In genomic region chr4:98945297-98945850, GRCh38 we compare ENCODE assay signal across 22 cellular contexts. TPM values are rescaled to one million over a fixed set of nuclear protein-coding genes. Genes with fewer than 3 reads are reported as not detected.
A peak's percentile ranks its signal among the peaks of the same experiment; 100 is the strongest.
DNase-seq lines count a peak whose midpoint lies in the region; ATAC-seq and TF ChIP-seq lines count a peak whose summit lies in the region.
"Had no signal": no experiment of that assay in that cellular context is flagged by ENCODE, and none has a peak within 500 bp of the region (broad histone marks: within the 10 kb centered on the region; RNA-seq: fewer than 3 reads in every experiment).

No MANE protein-coding gene starts in this region.

- DNase-seq in choroid plexus epithelial cell (ENCODE audit: low read depth) (peak; percentile 41), NCI-H2196 treated with DMSO at 0.1 percent for 48 hours (lab: John Stamatoyannopoulos, UW; ENCODE audit: unreplicated experiment) (no peak)
- no peak for DNase-seq in activated CD8-positive, alpha-beta T cell treated with anti-CD3 and anti-CD28 coated beads, Interleukin-2, amount 10 ng/mL, durations not matched to agents 7 days and 5 days
- no peak for DNase-seq in stimulated activated naive CD8-positive, alpha-beta T cell treated with anti-CD3 and anti-CD28 coated beads, Interleukin-15, amount 100 ng/mL, for 72 hours
- DNase-seq: activated B cell treated with CpG ODN at 0.5 μM for 24 hours, activated gamma-delta T cell treated with Interleukin-2 at 50 U/mL for 16 hours, erythroblast, GF-D8, heart left ventricle, mesendoderm, NCI-H2081, stomach, T-helper 1 cell had no signal

- H3K4me3 ChIP-seq in choroid plexus epithelial cell (ENCODE audit: low read depth, low read length), result no peak overlapping the region
- H3K4me3 ChIP-seq: heart left ventricle, stomach, vagina had no signal

- H3K27me3 Mint-ChIP-seq in activated CD8-positive, alpha-beta T cell treated with anti-CD3 and anti-CD28 coated beads, Interleukin-2, amount 10 ng/mL, durations not matched to agents 7 days and 5 days (ENCODE audit: low read depth), result no peaks in the 10 kb centered on the region
- no peaks in the 10 kb centered on the region for H3K27me3 Mint-ChIP-seq in stimulated activated naive CD8-positive, alpha-beta T cell treated with anti-CD3 and anti-CD28 coated beads, Interleukin-15, amount 100 ng/mL, for 72 hours
- H3K27me3 Mint-ChIP-seq: activated B cell treated with CpG ODN at 0.5 μM for 24 hours; dendritic cell treated with granulocyte-macrophage colony-stimulating factor and Interleukin-4, amounts not matched to agents 40 ng/mL and 50 ng/mL, for 4 days had no signal

- H3K4me3 Mint-ChIP-seq in activated CD8-positive, alpha-beta T cell treated with anti-CD3 and anti-CD28 coated beads, Interleukin-2, amount 10 ng/mL, durations not matched to agents 7 days and 5 days, result no peak overlapping the region
- no peak overlapping the region for H3K4me3 Mint-ChIP-seq in stimulated activated naive CD8-positive, alpha-beta T cell treated with anti-CD3 and anti-CD28 coated beads, Interleukin-15, amount 100 ng/mL, for 72 hours
- H3K4me3 Mint-ChIP-seq: activated B cell treated with CpG ODN at 0.5 μM for 24 hours; dendritic cell treated with granulocyte-macrophage colony-stimulating factor and Interleukin-4, amounts not matched to agents 40 ng/mL and 50 ng/mL, for 4 days; neural crest cell had no signal

- CTCF ChIA-PET in activated CD8-positive, alpha-beta T cell treated with anti-CD3 and anti-CD28 coated beads, Interleukin-2, amount 10 ng/mL, durations not matched to agents 7 days and 5 days (lab: Charles Lee), result no interaction called here

- H3K9me3 Mint-ChIP-seq in activated CD8-positive, alpha-beta T cell treated with anti-CD3 and anti-CD28 coated beads, Interleukin-2, amount 10 ng/mL, durations not matched to agents 7 days and 5 days (ENCODE audit: insufficient read depth), result no peaks in the 10 kb centered on the region
- no peaks in the 10 kb centered on the region for H3K9me3 Mint-ChIP-seq in stimulated activated naive CD8-positive, alpha-beta T cell treated with anti-CD3 and anti-CD28 coated beads, Interleukin-15, amount 100 ng/mL, for 72 hours
- H3K9me3 Mint-ChIP-seq: activated B cell treated with CpG ODN at 0.5 μM for 24 hours; dendritic cell treated with granulocyte-macrophage colony-stimulating factor and Interleukin-4, amounts not matched to agents 40 ng/mL and 50 ng/mL, for 4 days; neural crest cell had no signal

- H3K27ac Mint-ChIP-seq in activated CD8-positive, alpha-beta T cell treated with anti-CD3 and anti-CD28 coated beads, Interleukin-2, amount 10 ng/mL, durations not matched to agents 7 days and 5 days, result no peak overlapping the region
- H3K27ac Mint-ChIP-seq in stimulated activated naive CD8-positive, alpha-beta T cell treated with anti-CD3 and anti-CD28 coated beads, Interleukin-15, amount 100 ng/mL, for 72 hours, result no peak overlapping the region
- H3K27ac Mint-ChIP-seq: activated B cell treated with CpG ODN at 0.5 μM for 24 hours; dendritic cell treated with granulocyte-macrophage colony-stimulating factor and Interleukin-4, amounts not matched to agents 40 ng/mL and 50 ng/mL, for 4 days had no signal

- no peaks in the 10 kb centered on the region for H3K36me3 Mint-ChIP-seq in activated CD8-positive, alpha-beta T cell treated with anti-CD3 and anti-CD28 coated beads, Interleukin-2, amount 10 ng/mL, durations not matched to agents 7 days and 5 days (ENCODE audit: low read depth)

- ATAC-seq in GM18858 (IDR thresholded peaks at IDR 0.05; ENCODE audit: unreplicated experiment) (peak; percentile 84), GM21786 (IDR thresholded peaks at IDR 0.05; ENCODE audit: unreplicated experiment) (peak; percentile 65), HG03442 (IDR thresholded peaks at IDR 0.05; ENCODE audit: unreplicated experiment) (peak; percentile 92), GM19324 (IDR thresholded peaks at IDR 0.05; ENCODE audit: low FRiP score, unreplicated experiment) (no peak)
- ATAC-seq in activated CD8-positive, alpha-beta T cell treated with anti-CD3 and anti-CD28 coated beads, Interleukin-2, amount 10 ng/mL, durations not matched to agents 7 days and 5 days, result no peak
- no peak for ATAC-seq in stimulated activated naive CD8-positive, alpha-beta T cell treated with anti-CD3 and anti-CD28 coated beads, Interleukin-15, amount 100 ng/mL, for 72 hours
- ATAC-seq: heart left ventricle, HepG2, Panc1 had no signal

- TF ChIP-seq CTCF in choroid plexus epithelial cell (conservative IDR thresholded peaks at IDR 0.05; ENCODE audit: low read depth, low read length), result no peak

- H3K4me1 Mint-ChIP-seq in activated CD8-positive, alpha-beta T cell treated with anti-CD3 and anti-CD28 coated beads, Interleukin-2, amount 10 ng/mL, durations not matched to agents 7 days and 5 days (ENCODE audit: low read depth), result no peaks in the 10 kb centered on the region
- no peaks in the 10 kb centered on the region for H3K4me1 Mint-ChIP-seq in stimulated activated naive CD8-positive, alpha-beta T cell treated with anti-CD3 and anti-CD28 coated beads, Interleukin-15, amount 100 ng/mL, for 72 hours
- H3K4me1 Mint-ChIP-seq: activated B cell treated with CpG ODN at 0.5 μM for 24 hours, neural crest cell had no signal

- POLR2A ChIA-PET in activated CD8-positive, alpha-beta T cell treated with anti-CD3 and anti-CD28 coated beads, Interleukin-2, amount 10 ng/mL, durations not matched to agents 7 days and 5 days (lab: Charles Lee), result no interaction called here

RNA-seq across cellular contexts. Expression of gene EIF4E, which starts 16.4 kb away (rescaled TPM):
- 100 to 1,000 TPM; 103 to 105 TPM for total RNA-seq in activated CD8-positive, alpha-beta T cell treated with anti-CD3 and anti-CD28 coated beads, Interleukin-2, amount 10 ng/mL, durations not matched to agents 7 days and 5 days

RNA-seq across cellular contexts. Expression of gene METAP1, which starts 50.1 kb away (rescaled TPM):
- 10 to 100 TPM; 47.3 to 58.7 TPM for total RNA-seq in activated CD8-positive, alpha-beta T cell treated with anti-CD3 and anti-CD28 coated beads, Interleukin-2, amount 10 ng/mL, durations not matched to agents 7 days and 5 days

Comparison
In these comparisons a context has a peak if more than half of its experiments do, and no peak if none do; other contexts are left out.
1. ATAC-seq: peak in GM18858 (single experiment), GM21786 (single experiment) and HG03442 (single experiment); none in activated CD8-positive, alpha-beta T cell treated with anti-CD3 and anti-CD28 coated beads, Interleukin-2, amount 10 ng/mL, durations not matched to agents 7 days and 5 days (single experiment), stimulated activated naive CD8-positive, alpha-beta T cell treated with anti-CD3 and anti-CD28 coated beads, Interleukin-15, amount 100 ng/mL, for 72 hours (single experiment) and GM19324 (single experiment).